Comparison of ENCODE assay signal across 1 cellular context in the genomic region with DNA sequence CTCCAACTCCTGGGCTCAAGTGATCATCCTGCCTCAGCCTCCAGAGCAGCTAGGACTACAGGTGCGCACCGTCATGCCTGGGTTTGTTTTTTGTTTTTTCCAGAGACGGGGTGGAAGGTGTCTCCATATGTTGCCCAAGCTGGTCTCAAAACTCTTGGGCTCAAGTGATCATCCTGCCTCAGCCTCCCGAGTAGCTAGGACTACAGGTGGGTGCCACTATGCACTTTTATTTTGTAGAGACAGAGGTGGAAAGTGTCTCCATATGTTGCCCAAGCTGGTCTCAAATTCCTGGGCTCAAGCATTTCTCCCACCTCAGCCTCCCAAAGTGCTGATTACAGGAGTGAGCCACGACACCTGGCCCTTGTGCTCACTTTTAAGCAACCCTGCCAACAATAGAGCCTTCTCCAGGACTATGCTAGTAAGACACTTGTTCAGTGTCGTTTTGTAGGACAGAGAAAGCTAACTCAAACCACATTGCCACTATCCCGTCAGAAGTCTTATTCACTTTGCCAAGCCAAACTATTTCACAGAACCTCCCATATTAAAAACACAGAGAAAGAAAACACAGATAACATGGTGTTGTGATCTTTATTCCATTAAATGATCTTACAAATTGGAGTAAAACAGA.
TF ChIP-seq lines count a peak whose summit lies in the region.

No MANE protein-coding gene starts in this region.

TF ChIP-seq in GM23338, 12 proteins besides CTCF, POLR2A, EP300 and RAD21 (continued from another document):
- TF ChIP-seq, protein P1, sequence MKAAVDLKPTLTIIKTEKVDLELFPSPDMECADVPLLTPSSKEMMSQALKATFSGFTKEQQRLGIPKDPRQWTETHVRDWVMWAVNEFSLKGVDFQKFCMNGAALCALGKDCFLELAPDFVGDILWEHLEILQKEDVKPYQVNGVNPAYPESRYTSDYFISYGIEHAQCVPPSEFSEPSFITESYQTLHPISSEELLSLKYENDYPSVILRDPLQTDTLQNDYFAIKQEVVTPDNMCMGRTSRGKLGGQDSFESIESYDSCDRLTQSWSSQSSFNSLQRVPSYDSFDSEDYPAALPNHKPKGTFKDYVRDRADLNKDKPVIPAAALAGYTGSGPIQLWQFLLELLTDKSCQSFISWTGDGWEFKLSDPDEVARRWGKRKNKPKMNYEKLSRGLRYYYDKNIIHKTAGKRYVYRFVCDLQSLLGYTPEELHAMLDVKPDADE (IDR thresholded peaks at IDR 0.05), result no peak
- no peak for TF ChIP-seq NANOG (IDR thresholded peaks at IDR 0.05; ENCODE audit: borderline replicate concordance)
- no peak for TF ChIP-seq STAT1 (IDR thresholded peaks at IDR 0.05; ENCODE audit: unreplicated experiment)
- TF ChIP-seq, protein P2, sequence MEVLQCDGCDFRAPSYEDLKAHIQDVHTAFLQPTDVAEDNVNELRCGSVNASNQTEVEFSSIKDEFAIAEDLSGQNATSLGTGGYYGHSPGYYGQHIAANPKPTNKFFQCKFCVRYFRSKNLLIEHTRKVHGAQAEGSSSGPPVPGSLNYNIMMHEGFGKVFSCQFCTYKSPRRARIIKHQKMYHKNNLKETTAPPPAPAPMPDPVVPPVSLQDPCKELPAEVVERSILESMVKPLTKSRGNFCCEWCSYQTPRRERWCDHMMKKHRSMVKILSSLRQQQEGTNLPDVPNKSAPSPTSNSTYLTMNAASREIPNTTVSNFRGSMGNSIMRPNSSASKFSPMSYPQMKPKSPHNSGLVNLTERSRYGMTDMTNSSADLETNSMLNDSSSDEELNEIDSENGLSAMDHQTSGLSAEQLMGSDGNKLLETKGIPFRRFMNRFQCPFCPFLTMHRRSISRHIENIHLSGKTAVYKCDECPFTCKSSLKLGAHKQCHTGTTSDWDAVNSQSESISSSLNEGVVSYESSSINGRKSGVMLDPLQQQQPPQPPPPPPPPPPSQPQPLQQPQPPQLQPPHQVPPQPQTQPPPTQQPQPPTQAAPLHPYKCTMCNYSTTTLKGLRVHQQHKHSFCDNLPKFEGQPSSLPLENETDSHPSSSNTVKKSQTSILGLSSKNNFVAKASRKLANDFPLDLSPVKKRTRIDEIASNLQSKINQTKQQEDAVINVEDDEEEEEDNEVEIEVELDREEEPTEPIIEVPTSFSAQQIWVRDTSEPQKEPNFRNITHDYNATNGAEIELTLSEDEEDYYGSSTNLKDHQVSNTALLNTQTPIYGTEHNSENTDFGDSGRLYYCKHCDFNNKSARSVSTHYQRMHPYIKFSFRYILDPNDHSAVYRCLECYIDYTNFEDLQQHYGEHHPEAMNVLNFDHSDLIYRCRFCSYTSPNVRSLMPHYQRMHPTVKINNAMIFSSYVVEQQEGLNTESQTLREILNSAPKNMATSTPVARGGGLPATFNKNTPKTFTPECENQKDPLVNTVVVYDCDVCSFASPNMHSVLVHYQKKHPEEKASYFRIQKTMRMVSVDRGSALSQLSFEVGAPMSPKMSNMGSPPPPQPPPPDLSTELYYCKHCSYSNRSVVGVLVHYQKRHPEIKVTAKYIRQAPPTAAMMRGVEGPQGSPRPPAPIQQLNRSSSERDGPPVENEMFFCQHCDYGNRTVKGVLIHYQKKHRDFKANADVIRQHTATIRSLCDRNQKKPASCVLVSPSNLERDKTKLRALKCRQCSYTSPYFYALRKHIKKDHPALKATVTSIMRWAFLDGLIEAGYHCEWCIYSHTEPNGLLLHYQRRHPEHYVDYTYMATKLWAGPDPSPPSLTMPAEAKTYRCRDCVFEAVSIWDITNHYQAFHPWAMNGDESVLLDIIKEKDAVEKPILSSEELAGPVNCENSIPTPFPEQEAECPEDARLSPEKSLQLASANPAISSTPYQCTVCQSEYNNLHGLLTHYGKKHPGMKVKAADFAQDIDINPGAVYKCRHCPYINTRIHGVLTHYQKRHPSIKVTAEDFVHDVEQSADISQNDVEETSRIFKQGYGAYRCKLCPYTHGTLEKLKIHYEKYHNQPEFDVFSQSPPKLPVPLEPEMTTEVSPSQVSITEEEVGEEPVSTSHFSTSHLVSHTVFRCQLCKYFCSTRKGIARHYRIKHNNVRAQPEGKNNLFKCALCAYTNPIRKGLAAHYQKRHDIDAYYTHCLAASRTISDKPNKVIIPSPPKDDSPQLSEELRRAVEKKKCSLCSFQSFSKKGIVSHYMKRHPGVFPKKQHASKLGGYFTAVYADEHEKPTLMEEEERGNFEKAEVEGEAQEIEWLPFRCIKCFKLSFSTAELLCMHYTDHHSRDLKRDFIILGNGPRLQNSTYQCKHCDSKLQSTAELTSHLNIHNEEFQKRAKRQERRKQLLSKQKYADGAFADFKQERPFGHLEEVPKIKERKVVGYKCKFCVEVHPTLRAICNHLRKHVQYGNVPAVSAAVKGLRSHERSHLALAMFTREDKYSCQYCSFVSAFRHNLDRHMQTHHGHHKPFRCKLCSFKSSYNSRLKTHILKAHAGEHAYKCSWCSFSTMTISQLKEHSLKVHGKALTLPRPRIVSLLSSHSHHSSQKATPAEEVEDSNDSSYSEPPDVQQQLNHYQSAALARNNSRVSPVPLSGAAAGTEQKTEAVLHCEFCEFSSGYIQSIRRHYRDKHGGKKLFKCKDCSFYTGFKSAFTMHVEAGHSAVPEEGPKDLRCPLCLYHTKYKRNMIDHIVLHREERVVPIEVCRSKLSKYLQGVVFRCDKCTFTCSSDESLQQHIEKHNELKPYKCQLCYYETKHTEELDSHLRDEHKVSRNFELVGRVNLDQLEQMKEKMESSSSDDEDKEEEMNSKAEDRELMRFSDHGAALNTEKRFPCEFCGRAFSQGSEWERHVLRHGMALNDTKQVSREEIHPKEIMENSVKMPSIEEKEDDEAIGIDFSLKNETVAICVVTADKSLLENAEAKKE (CRISPR knock-in tag; IDR thresholded peaks at IDR 0.05), result no peak
- TF ChIP-seq EZH2phosphoT487 (IDR thresholded peaks at IDR 0.05; ENCODE audit: unreplicated experiment), result no peak
- TF ChIP-seq CREB1 (CRISPR knock-in tag; IDR thresholded peaks at IDR 0.05; ENCODE audit: low read depth), result no peak
- no peak for TF ChIP-seq ZNF331 (CRISPR knock-in tag; IDR thresholded peaks at IDR 0.05; ENCODE audit: low read depth)
- no peak for TF ChIP-seq POLR2AphosphoS5 (IDR thresholded peaks at IDR 0.05; ENCODE audit: low read depth)
- TF ChIP-seq EZH2 (IDR thresholded peaks at IDR 0.05; ENCODE audit: low read depth, unreplicated experiment), result no peak
- TF ChIP-seq, protein P3, sequence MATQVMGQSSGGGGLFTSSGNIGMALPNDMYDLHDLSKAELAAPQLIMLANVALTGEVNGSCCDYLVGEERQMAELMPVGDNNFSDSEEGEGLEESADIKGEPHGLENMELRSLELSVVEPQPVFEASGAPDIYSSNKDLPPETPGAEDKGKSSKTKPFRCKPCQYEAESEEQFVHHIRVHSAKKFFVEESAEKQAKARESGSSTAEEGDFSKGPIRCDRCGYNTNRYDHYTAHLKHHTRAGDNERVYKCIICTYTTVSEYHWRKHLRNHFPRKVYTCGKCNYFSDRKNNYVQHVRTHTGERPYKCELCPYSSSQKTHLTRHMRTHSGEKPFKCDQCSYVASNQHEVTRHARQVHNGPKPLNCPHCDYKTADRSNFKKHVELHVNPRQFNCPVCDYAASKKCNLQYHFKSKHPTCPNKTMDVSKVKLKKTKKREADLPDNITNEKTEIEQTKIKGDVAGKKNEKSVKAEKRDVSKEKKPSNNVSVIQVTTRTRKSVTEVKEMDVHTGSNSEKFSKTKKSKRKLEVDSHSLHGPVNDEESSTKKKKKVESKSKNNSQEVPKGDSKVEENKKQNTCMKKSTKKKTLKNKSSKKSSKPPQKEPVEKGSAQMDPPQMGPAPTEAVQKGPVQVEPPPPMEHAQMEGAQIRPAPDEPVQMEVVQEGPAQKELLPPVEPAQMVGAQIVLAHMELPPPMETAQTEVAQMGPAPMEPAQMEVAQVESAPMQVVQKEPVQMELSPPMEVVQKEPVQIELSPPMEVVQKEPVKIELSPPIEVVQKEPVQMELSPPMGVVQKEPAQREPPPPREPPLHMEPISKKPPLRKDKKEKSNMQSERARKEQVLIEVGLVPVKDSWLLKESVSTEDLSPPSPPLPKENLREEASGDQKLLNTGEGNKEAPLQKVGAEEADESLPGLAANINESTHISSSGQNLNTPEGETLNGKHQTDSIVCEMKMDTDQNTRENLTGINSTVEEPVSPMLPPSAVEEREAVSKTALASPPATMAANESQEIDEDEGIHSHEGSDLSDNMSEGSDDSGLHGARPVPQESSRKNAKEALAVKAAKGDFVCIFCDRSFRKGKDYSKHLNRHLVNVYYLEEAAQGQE (IDR thresholded peaks at IDR 0.05; ENCODE audit: unreplicated experiment), result no peak
TF ChIP-seq in GM23338: peak in this region for 0.
